In the genomic region with DNA sequence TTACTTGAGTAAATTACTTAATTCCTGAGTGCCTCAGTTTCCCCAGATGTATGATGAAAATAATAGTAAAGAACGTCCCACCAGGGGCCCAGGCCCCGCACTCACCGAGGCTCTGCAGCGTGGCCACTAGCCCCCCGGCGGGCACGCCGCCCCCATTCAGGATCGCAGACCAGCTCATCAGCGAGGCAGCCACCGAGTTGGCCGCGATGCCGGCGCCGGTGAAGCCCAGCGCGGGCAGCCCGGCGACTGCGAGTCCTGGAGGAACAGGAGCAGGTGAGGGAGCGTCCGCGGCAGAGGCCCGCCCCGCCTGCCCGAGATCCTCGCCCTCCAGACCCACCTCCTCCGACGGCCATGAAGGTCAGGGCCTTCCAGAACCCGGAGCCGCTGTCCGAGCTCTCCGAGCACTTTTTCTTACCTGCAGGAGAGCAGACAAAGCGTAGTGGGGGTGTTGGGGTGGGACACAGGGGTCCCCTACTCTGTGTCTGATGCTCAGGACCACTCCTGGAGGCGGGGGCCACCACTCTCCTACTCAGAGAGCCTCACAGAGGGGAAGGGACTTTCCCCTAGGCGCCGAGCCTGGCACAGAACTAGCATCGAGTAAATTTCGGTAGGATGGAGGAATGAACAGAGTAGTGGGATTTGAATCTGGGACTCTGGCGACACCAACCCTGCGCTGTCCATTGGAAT, we compare ENCODE assay signal across 12 cellular contexts. TPM values are rescaled to one million over a fixed set of nuclear protein-coding genes. Genes with fewer than 3 reads are reported as not detected.
"Had no signal": no experiment of that assay in that cellular context is flagged by ENCODE, and none has a peak within 500 bp of the region (broad histone marks: within the 10 kb centered on the region; RNA-seq: fewer than 3 reads in every experiment).

No MANE protein-coding gene starts in this region.

- FAIRE-seq: keratinocyte had no signal

- H3K27ac ChIP-seq: colonic mucosa, SJSA1, upper lobe of right lung had no signal

- H3K27me3 ChIP-seq: colonic mucosa, sigmoid colon, SJSA1, spleen, upper lobe of right lung had no signal

- H3K27me3 Mint-ChIP-seq: activated CD4-positive, alpha-beta memory T cell treated with anti-CD3 and anti-CD28 coated beads for 36 hours; stimulated activated naive CD8-positive, alpha-beta T cell treated with anti-CD3 and anti-CD28 coated beads, Interleukin-15, amount 100 ng/mL, for 72 hours had no signal

- H3K9me3 Mint-ChIP-seq: activated CD4-positive, alpha-beta memory T cell treated with anti-CD3 and anti-CD28 coated beads for 36 hours; activated naive CD4-positive, alpha-beta T cell treated with anti-CD3 and anti-CD28 coated beads for 36 hours; activated T-helper 1 cell treated with anti-CD3 and anti-CD28 coated beads, Interleukin-12 subunit alpha, Interleukin-12 subunit beta, Interleukin-2, Interleukin-4 antibody, amounts not matched to agents 30 ng/mL and 10 ng/mL and 1 ng/mL, durations not matched to agents 14 hours and 24 hours and 36 hours; nephron progenitor cell; stimulated activated naive CD8-positive, alpha-beta T cell treated with anti-CD3 and anti-CD28 coated beads, Interleukin-15, amount 100 ng/mL, for 72 hours had no signal

- H3K36me3 ChIP-seq: colonic mucosa, sigmoid colon, SJSA1 had no signal

- H3K9me3 ChIP-seq: colonic mucosa, psoas muscle, sigmoid colon, SJSA1, spleen, upper lobe of right lung had no signal

- H3K4me3 ChIP-seq: colonic mucosa, SJSA1 had no signal

- H3K27ac Mint-ChIP-seq: activated CD4-positive, alpha-beta memory T cell treated with anti-CD3 and anti-CD28 coated beads for 36 hours; activated naive CD4-positive, alpha-beta T cell treated with anti-CD3 and anti-CD28 coated beads for 36 hours; nephron progenitor cell had no signal

- H3K36me3 Mint-ChIP-seq: activated CD4-positive, alpha-beta memory T cell treated with anti-CD3 and anti-CD28 coated beads for 36 hours had no signal

RNA-seq across cellular contexts. Expression of a gene that starts 33.3 kb away (rescaled TPM):
- total RNA-seq: SJSA1 had no signal
